ENCODE assay signal across 8 cellular contexts in genomic region chr7:6871421-6872144, GRCh38. TPM values are rescaled to one million over a fixed set of nuclear protein-coding genes. Genes with fewer than 3 reads are reported as not detected.
DNase-seq lines count a peak whose midpoint lies in the region; ATAC-seq, FAIRE-seq and TF ChIP-seq lines count a peak whose summit lies in the region.
"Not testable (repeated sequence)": the region's sequence is repeated elsewhere in the genome, so short reads cannot be mapped to it uniquely, and the experiment has no call there.

No MANE protein-coding gene starts in this region.

- H3K36me3 Mint-ChIP-seq in activated T-cell treated with anti-CD3 and anti-CD28 coated beads, Interleukin-2, amount 50 U/mL, for 72 hours (ENCODE audit: insufficient read depth in 2 of 2): not testable (repeated sequence)

- H3K9me3 Mint-ChIP-seq in activated T-cell treated with anti-CD3 and anti-CD28 coated beads, Interleukin-2, amount 50 U/mL, for 72 hours: not testable (repeated sequence)

- CTCF ChIA-PET in Panc1 (lab: Charles Lee): not testable (repeated sequence)

- not testable (repeated sequence) for H3K36me3 ChIP-seq in Panc1 (ENCODE audit: control insufficient read depth, insufficient read depth, low read length); breast epithelium; hepatocyte (replicated peaks; ENCODE audit: insufficient read depth, low read depth); prostate gland

- not testable (repeated sequence) for TF ChIP-seq POLR2A in breast epithelium (IDR thresholded peaks at IDR 0.05); prostate gland (IDR thresholded peaks at IDR 0.05)

- H3K4me3 ChIP-seq in Panc1 (ENCODE audit: low read depth in 2 of 2, low read length in 2 of 2); breast epithelium; hepatocyte; prostate gland: not testable (repeated sequence)

- H3K27ac ChIP-seq in Panc1 (ENCODE audit: low read length); prostate gland: not testable (repeated sequence)
- H3K27ac ChIP-seq in breast epithelium (peak overlapping the region in 1 of 2 donors; percentile 54), hepatocyte (peak overlapping the region; percentile 81)

- not testable (repeated sequence) for H3K4me1 ChIP-seq in Panc1 (ENCODE audit: control insufficient read depth, insufficient read depth, low read length); breast epithelium; hepatocyte (ENCODE audit: insufficient read depth); prostate gland (replicated peaks)

- H2AFZ ChIP-seq in hepatocyte: not testable (repeated sequence)

- peak; percentile 79 for FAIRE-seq in urothelium cell line (lab: Jason Lieb, UNC)

- 73% methylated on average over 17 of the region's 17 CpGs for WGBS in hepatocyte (ENCODE audit: low lambda C conversion rate, missing lambda C conversion rate)
- WGBS in prostate gland: 63% methylated on average over 6 of the region's 17 CpGs

- ATAC-seq in Panc1; activated T-cell treated with anti-CD3 and anti-CD28 coated beads, Interleukin-2, amount 50 U/mL, for 72 hours (replicated peaks in 1 of 2); stimulated activated naive CD8-positive, alpha-beta T cell treated with anti-CD3 and anti-CD28 coated beads, Interleukin-15, Interleukin-2, amounts not matched to agents 100 U/mL and 50 U/mL, for 24 hours: not testable (repeated sequence)

- H3K27ac Mint-ChIP-seq in activated T-cell treated with anti-CD3 and anti-CD28 coated beads, Interleukin-2, amount 50 U/mL, for 72 hours: not testable (repeated sequence)

- not testable (repeated sequence) for H4K20me1 ChIP-seq in hepatocyte (ENCODE audit: insufficient read depth, poor library complexity, severe bottlenecking)

- POLR2A ChIA-PET in Panc1 (lab: Charles Lee): not testable (repeated sequence)

- not testable (repeated sequence) for H3K4me3 Mint-ChIP-seq in activated T-cell treated with anti-CD3 and anti-CD28 coated beads, Interleukin-2, amount 50 U/mL, for 72 hours

- H3K9me2 ChIP-seq in hepatocyte (replicated peaks; ENCODE audit: insufficient read depth): not testable (repeated sequence)

- not testable (repeated sequence) for H3K4me2 ChIP-seq in hepatocyte

- not testable (repeated sequence) for H3K27me3 ChIP-seq in Panc1 (ENCODE audit: control insufficient read depth, insufficient read depth, low read length); breast epithelium; hepatocyte; prostate gland (replicated peaks; ENCODE audit: insufficient read depth)

- H3K4me1 Mint-ChIP-seq in activated T-cell treated with anti-CD3 and anti-CD28 coated beads, Interleukin-2, amount 50 U/mL, for 72 hours (ENCODE audit: low read depth): not testable (repeated sequence)

- not testable (repeated sequence) for H3K27me3 Mint-ChIP-seq in activated T-cell treated with anti-CD3 and anti-CD28 coated beads, Interleukin-2, amount 50 U/mL, for 72 hours (ENCODE audit: low read depth)

- TF ChIP-seq CTCF in Panc1 (IDR thresholded peaks at IDR 0.05): peak; percentile 24; the same call in 1 of the 2 replicates
- TF ChIP-seq CTCF in breast epithelium (IDR thresholded peaks at IDR 0.05); hepatocyte (IDR thresholded peaks at IDR 0.05; ENCODE audit: poor library complexity); prostate gland (IDR thresholded peaks at IDR 0.05): not testable (repeated sequence)

- intact Hi-C loops in Panc1 (cut with micrococcal nuclease; ENCODE audit: unreplicated experiment); breast epithelium (cut with DNase I; ENCODE audit: low total_unique reads); prostate gland (cut with DNase I): not testable (repeated sequence)

- H3K79me2 ChIP-seq in hepatocyte: not testable (repeated sequence)

- not testable (repeated sequence) for H3K9me3 ChIP-seq in Panc1 (ENCODE audit: control insufficient read depth, insufficient read depth, low read depth, low read length); breast epithelium; hepatocyte (ENCODE audit: low read depth); prostate gland

- DNase-seq in HT-29 (ENCODE audit: low spot score): peak; percentile 54
- DNase-seq in Panc1 (ENCODE audit: low read depth, low spot score); hepatocyte (ENCODE audit: low spot score); urothelium cell line (ENCODE audit: low spot score): not testable (repeated sequence)
- peak; percentile 23 to 27 for DNase-seq in activated T-cell treated with anti-CD3 and anti-CD28 coated beads, Interleukin-2, amount 50 U/mL, for 72 hours
- DNase-seq in breast epithelium (ENCODE audit: low spot score in 2 of 2): peak; percentile 60 to 68
- DNase-seq in prostate gland (ENCODE audit: low spot score): peak; percentile 19
- DNase-seq in stimulated activated naive CD8-positive, alpha-beta T cell treated with anti-CD3 and anti-CD28 coated beads, Interleukin-15, Interleukin-2, amounts not matched to agents 100 U/mL and 50 U/mL, for 24 hours: peak; percentile 23

- not testable (repeated sequence) for BruUV-seq in Panc1 (replicated peaks; lab: Mats Ljungman, UMichigan)

- in situ Hi-C loops in Panc1 (cut with HindIII; ENCODE audit: low pct_unique_long_range_greater_than_20kb, low sequenced_read_pairs): not testable (repeated sequence)

RNA-seq across cellular contexts. Expression of gene CCZ1B, which starts 45.5 kb away (rescaled TPM):
- 29.8 and 31.7 TPM in 2 replicates for total RNA-seq in HT-29 (2014; rRNA removed; shearing (Covaris generic))
- total RNA-seq in Panc1 (2021; ENCODE audit: unreplicated experiment): 81.2 TPM
- polyA plus RNA-seq in Panc1 (2012; ENCODE audit: insufficient read length): 73.0 TPM
- total RNA-seq in activated T-cell treated with anti-CD3 and anti-CD28 coated beads, Interleukin-2, amount 50 U/mL, for 72 hours: 100 to 1,000 TPM in 1 of 2 donors, 10 to 100 TPM in 1; 70.9 to 108 TPM
- total RNA-seq in breast epithelium: 10 to 100 TPM; 36.3 to 78.2 (median 69.8) TPM
- 16.4 and 25.0 TPM in 2 replicates for total RNA-seq in hepatocyte
- 28.9 and 38.9 TPM in 2 replicates for polyA plus RNA-seq in hepatocyte
- total RNA-seq in prostate gland: 10 to 100 TPM; 22.7 to 38.1 TPM
